Comparison of ENCODE assay signal across 10 cellular contexts in the genomic region with DNA sequence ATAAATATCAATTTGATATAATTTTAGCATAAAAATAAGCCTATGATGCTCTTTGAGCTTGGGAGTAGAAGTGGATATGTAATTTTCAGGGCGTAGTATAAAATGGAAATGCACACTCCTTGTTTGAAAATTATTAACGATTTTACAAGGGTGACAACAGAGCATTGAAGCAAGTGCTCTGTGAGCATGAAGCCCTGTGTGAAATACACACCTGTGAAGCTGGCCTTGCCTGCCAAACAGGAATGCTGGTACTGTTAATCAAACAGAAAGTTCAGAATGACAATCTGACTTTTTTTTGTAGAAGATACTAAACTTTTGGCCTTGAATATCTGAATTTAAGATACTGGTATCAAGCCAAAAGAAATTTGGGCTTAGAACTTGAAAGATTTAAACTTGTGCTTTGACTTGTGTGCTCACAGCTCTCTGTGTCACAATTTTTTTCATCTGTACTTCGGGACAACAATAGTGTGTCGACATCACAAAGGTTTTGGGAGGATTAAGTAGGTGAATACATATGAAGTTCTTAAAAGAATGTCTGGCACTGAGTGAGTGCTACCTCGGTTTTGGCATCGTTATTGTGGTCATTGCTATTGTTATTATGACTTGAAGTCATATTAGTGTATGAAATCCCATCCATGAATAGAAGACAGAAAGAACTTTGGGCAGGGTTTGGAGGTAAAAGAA. TPM values are rescaled to one million over a fixed set of nuclear protein-coding genes. Genes with fewer than 3 reads are reported as not detected.
"Had no signal": no experiment of that assay in that cellular context is flagged by ENCODE, and none has a peak within 500 bp of the region (broad histone marks: within the 10 kb centered on the region; RNA-seq: fewer than 3 reads in every experiment).

No MANE protein-coding gene starts in this region.

- H3K4me3 Mint-ChIP-seq: GM23338, H9 had no signal

- H3K4me3 ChIP-seq: GM23338, K562 had no signal

- H3K4me1 Mint-ChIP-seq: GM23338, H9 had no signal

- FAIRE-seq: H1, H54, HTR-8/SVneo, K562 had no signal

- H3K9me3 Mint-ChIP-seq: GM23338, H9 had no signal

- DNase-seq: H9, HCEC 1CT, IMR-90, KG1 had no signal

- H3K27ac Mint-ChIP-seq: GM23338, H9 had no signal

- ATAC-seq: GM23338, K562 had no signal

RNA-seq across cellular contexts. Expression of gene LRRK2, which starts 47.3 kb away (rescaled TPM):
- total RNA-seq: HT-29 had no signal
- polyA plus RNA-seq: GM23338 had no signal
